In the genomic region with DNA sequence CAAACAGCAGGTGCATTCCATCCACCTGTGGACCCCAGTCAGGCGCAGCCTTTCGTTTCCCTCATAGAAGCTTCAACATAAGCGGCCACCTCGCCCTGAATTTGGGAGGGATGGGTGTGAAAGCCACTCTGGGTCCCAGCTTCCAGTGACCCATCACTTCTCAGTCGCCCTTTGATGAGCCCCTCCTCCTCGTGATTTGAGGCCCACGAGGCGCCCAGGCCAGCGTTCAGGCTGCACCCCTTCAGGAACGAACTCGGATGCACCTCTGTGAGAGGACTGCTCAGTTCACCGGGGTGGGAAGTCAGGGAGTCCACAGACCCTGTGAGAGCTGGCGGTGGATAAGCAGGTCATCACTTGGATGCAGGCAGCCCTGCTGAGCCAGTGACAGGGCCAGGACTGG, we compare ENCODE assay signal across 27 cellular contexts.
"Had no signal": no experiment of that assay in that cellular context is flagged by ENCODE, and none has a peak within 500 bp of the region (broad histone marks: within the 10 kb centered on the region; RNA-seq: fewer than 3 reads in every experiment).

No MANE protein-coding gene starts in this region.

- H3K27ac ChIP-seq: brain microvascular endothelial cell, cardiac muscle cell, SK-N-MC had no signal

- H3K4me3 ChIP-seq: cardiac muscle cell, SK-N-MC had no signal

- H3K27me3 Mint-ChIP-seq: activated B cell treated with CpG ODN at 0.5 μM for 24 hours; activated CD4-positive, alpha-beta T cell treated with anti-CD3 and anti-CD28 coated beads, Interleukin-2, amount 10 ng/mL, durations not matched to agents 24 days and 14 days; T-cell had no signal

- H3K9me3 Mint-ChIP-seq: activated B cell treated with CpG ODN at 0.5 μM for 24 hours; activated CD4-positive, alpha-beta T cell treated with anti-CD3 and anti-CD28 coated beads, Interleukin-2, amount 10 ng/mL, durations not matched to agents 24 days and 14 days; activated naive CD4-positive, alpha-beta T cell treated with anti-CD3 and anti-CD28 coated beads, Interleukin-2, amount 50 U/mL, for 24 hours; activated T-cell treated with anti-CD3 and anti-CD28 coated beads, Interleukin-2, amount 50 U/mL, for 72 hours; activated T-helper 2 cell treated with anti-CD3 and anti-CD28 coated beads, Interferon-gamma antibody, Interleukin-2, Interleukin-4, amounts not matched to agents 10 μg/mL and 5 μg/mL and 100 μg/mL, durations not matched to agents 14 hours and 24 hours and 36 hours; T-cell had no signal

- H3K4me3 Mint-ChIP-seq: activated B cell treated with CpG ODN at 0.5 μM for 24 hours; activated CD4-positive, alpha-beta T cell treated with anti-CD3 and anti-CD28 coated beads, Interleukin-2, amount 10 ng/mL, durations not matched to agents 24 days and 14 days; activated naive CD4-positive, alpha-beta T cell treated with anti-CD3 and anti-CD28 coated beads, Interleukin-2, amount 50 U/mL, for 24 hours; activated T-cell treated with anti-CD3 and anti-CD28 coated beads, Interleukin-2, amount 50 U/mL, for 72 hours; T-cell had no signal

- H3K27ac Mint-ChIP-seq: activated B cell treated with CpG ODN at 0.5 μM for 24 hours; activated CD4-positive, alpha-beta T cell treated with anti-CD3 and anti-CD28 coated beads, Interleukin-2, amount 10 ng/mL, durations not matched to agents 24 days and 14 days; activated naive CD4-positive, alpha-beta T cell treated with anti-CD3 and anti-CD28 coated beads, Interleukin-2, amount 50 U/mL, for 24 hours; activated T-cell treated with anti-CD3 and anti-CD28 coated beads, Interleukin-2, amount 50 U/mL, for 72 hours; activated T-helper 2 cell treated with anti-CD3 and anti-CD28 coated beads, Interferon-gamma antibody, Interleukin-2, Interleukin-4, amounts not matched to agents 10 μg/mL and 5 μg/mL and 100 μg/mL, durations not matched to agents 14 hours and 24 hours and 36 hours; T-cell had no signal

- H3K27me3 ChIP-seq: brain microvascular endothelial cell, cardiac muscle cell had no signal

- H3K36me3 Mint-ChIP-seq: activated naive CD4-positive, alpha-beta T cell treated with anti-CD3 and anti-CD28 coated beads, Interleukin-2, amount 50 U/mL, for 24 hours; T-cell had no signal

- H3K36me3 ChIP-seq: brain microvascular endothelial cell, cardiac muscle cell had no signal

- H3K4me1 Mint-ChIP-seq: activated B cell treated with CpG ODN at 0.5 μM for 24 hours; activated CD4-positive, alpha-beta T cell treated with anti-CD3 and anti-CD28 coated beads, Interleukin-2, amount 10 ng/mL, durations not matched to agents 24 days and 14 days; activated naive CD4-positive, alpha-beta T cell treated with anti-CD3 and anti-CD28 coated beads, Interleukin-2, amount 50 U/mL, for 24 hours; T-cell had no signal

- ATAC-seq: activated T-cell treated with anti-CD3 and anti-CD28 coated beads, Interleukin-2, amount 50 U/mL, for 72 hours; Right ventricle myocardium inferior; T-cell had no signal

- DNase-seq: activated B cell treated with CpG ODN at 0.5 μM for 24 hours; activated CD4-positive, alpha-beta T cell treated with anti-CD3 and anti-CD28 coated beads for 1 hour; activated CD4-positive, alpha-beta T cell treated with anti-CD3 and anti-CD28 coated beads, Interleukin-2, amount 10 ng/mL, durations not matched to agents 24 days and 14 days; activated CD4-positive, alpha-beta T cell treated with anti-CD3 and anti-CD28 coated beads, Interleukin-2, amount 50 U/mL, for 48 hours; activated CD8-positive, alpha-beta memory T cell treated with anti-CD3 and anti-CD28 coated beads for 24 hours; activated naive CD4-positive, alpha-beta T cell; activated T-cell treated with anti-CD3 and anti-CD28 coated beads, Interleukin-2, amount 50 U/mL, for 72 hours; amygdala; brain microvascular endothelial cell; IMR-90; Kasumi-1; KBM-7; NCI-H1105 treated with DMSO at 0.1 percent for 48 hours; NCI-H1436 treated with DMSO at 0.1 percent for 48 hours; NCI-H187; NCI-H2081; NCI-H446 treated with DMSO at 0.1 percent for 48 hours; NCI-H526 treated with DMSO at 0.1 percent for 48 hours; NCI-H82; T-cell; T-helper 2 cell; T1000 had no signal
